In the genomic region with DNA sequence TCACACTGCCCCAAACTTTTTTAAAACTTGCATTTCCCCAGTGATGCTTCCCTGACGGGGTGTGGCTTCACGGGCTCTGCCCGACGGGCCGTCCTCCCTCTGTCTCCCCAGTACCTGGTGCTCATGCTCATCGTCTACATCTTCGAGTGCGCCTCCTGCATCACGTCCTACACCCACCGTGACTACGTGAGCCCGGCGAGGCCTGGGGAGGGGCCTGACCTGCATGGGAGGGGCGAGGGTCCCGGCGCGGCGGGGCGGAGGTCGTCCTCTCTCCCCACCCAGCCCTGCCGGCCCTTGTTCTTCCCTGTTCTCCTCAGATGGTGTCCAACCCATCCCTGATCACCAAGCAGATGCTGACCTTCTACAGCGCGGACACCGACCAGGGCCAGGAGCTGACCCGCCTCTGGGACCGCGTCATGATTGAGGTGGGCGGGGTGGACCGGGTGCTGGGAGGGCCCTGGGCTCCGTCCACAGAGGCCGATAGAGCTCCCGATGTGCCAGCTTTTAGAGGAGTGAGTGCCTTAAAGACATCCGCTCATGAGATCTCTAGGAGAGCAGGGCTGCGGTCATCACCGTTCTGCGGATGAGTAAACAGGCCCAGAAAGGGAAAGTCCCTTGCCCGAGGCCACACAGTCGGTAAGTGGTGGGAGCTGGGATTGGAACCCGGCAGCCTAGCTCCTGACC, we compare ENCODE assay signal across 8 cellular contexts. TPM values are rescaled to one million over a fixed set of nuclear protein-coding genes. Genes with fewer than 3 reads are reported as not detected.
DNase-seq lines count a peak whose midpoint lies in the region; ATAC-seq and TF ChIP-seq lines count a peak whose summit lies in the region.

No MANE protein-coding gene starts in this region.

- DNase-seq in BJ (ENCODE audit: low read depth) (no peak), myocyte (ENCODE audit: low read depth) (peak; percentile 41), transverse colon (peak; percentile 35)
- DNase-seq in activated CD4-positive, alpha-beta T cell treated with anti-CD3 and anti-CD28 coated beads, Interleukin-2, amount 50 U/mL, for 1 hour = peak; percentile 11
- peak; percentile 10 to 18 (median 16) for DNase-seq in effector memory CD8-positive, alpha-beta T cell

- H3K4me3 Mint-ChIP-seq in effector memory CD8-positive, alpha-beta T cell = peak overlapping the region; percentile 82 to 83

- intact Hi-C loops in transverse colon (cut with DNase I; ENCODE audit: low total_unique reads) = no loop called here

- peaks cover 31 to 73% of the 10 kb centered on the region in 2 donors for H3K27me3 Mint-ChIP-seq in effector memory CD8-positive, alpha-beta T cell

- ATAC-seq in effector memory CD8-positive, alpha-beta T cell (replicated peaks) = peak; percentile 90
- ATAC-seq in GM19455 (IDR thresholded peaks at IDR 0.05; ENCODE audit: unreplicated experiment) (no peak), HG03280 (IDR thresholded peaks at IDR 0.05; ENCODE audit: unreplicated experiment) (no peak)

- POLR2A ChIA-PET in BJ (lab: Charles Lee) = interaction anchor here (0.5 kb wide), 1 partner anchor 464 kb away, joined by 4 read pairs; no protein-coding TSS in a partner anchor

- H3K27ac ChIP-seq in HUES6 (ENCODE audit: low read depth, low read length) = no peak overlapping the region
- H3K27ac ChIP-seq in transverse colon = no peak overlapping the region

- H3K4me1 Mint-ChIP-seq in effector memory CD8-positive, alpha-beta T cell (ENCODE audit: low read depth in 2 of 2) = peaks cover 7 to 9% of the 10 kb centered on the region in 2 donors

- H3K36me3 ChIP-seq in BJ (ENCODE audit: control insufficient read depth, insufficient read depth, low read length) = no peaks in the 10 kb centered on the region
- no peaks in the 10 kb centered on the region for H3K36me3 ChIP-seq in HUES6 (ENCODE audit: control insufficient read depth, insufficient read depth, low read length)
- no peaks in the 10 kb centered on the region for H3K36me3 ChIP-seq in transverse colon

- peak overlapping the region; percentile 60 to 79 for H3K27ac Mint-ChIP-seq in effector memory CD8-positive, alpha-beta T cell

- H3K4me3 ChIP-seq in BJ (ENCODE audit: low read depth, low read length) = peak overlapping the region; percentile 39
- peak overlapping the region; percentile 79 for H3K4me3 ChIP-seq in HUES6 (ENCODE audit: low read depth, low read length)
- H3K4me3 ChIP-seq in transverse colon = peak overlapping the region in 1 of 4 donors; percentile 39

- H3K9me3 ChIP-seq in HUES6 (ENCODE audit: control insufficient read depth, insufficient read depth, low read depth, low read length) (no peaks in the 10 kb centered on the region), transverse colon (no peaks in the 10 kb centered on the region)

- in situ Hi-C loops in transverse colon (cut with MboI; ENCODE audit: low pct_ligation_motif_present in 1 of 4, low pct_unique_long_range_greater_than_20kb in 1 of 4, low sequenced_read_pairs in 3 of 4) = no loop called here

- TF ChIP-seq POLR2A in transverse colon (IDR thresholded peaks at IDR 0.05) = no peak

- H3K36me3 Mint-ChIP-seq in effector memory CD8-positive, alpha-beta T cell (ENCODE audit: insufficient read depth) = peaks cover 7% of the 10 kb centered on the region

- H3K4me1 ChIP-seq in HUES6 (ENCODE audit: control insufficient read depth, insufficient read depth, low read length) (no peaks in the 10 kb centered on the region; the same call in 1 of the 2 replicates), transverse colon (peaks cover 0 to 9% (median 4%) of the 10 kb centered on the region in 4 donors)

- no peaks in the 10 kb centered on the region for H3K9me3 Mint-ChIP-seq in effector memory CD8-positive, alpha-beta T cell

- CTCF ChIA-PET in BJ (lab: Yijun Ruan, JAX) = interaction anchor here (0.6 to 1.0 kb wide), 3 partner anchors 11 to 38 kb away, joined by 3 to 6 read pairs (median 3); no protein-coding TSS in a partner anchor

- TF ChIP-seq CTCF in BJ (IDR thresholded peaks at IDR 0.05; ENCODE audit: insufficient read depth, low read depth, low read length) (no peak), transverse colon (IDR thresholded peaks at IDR 0.05) (no peak)

- peak overlapping the region; percentile 3 for H3K9ac ChIP-seq in HUES6 (ENCODE audit: low read length)

- peaks cover 6% of the 10 kb centered on the region for H3K27me3 ChIP-seq in BJ (ENCODE audit: control insufficient read depth, insufficient read depth, low read length)
- H3K27me3 ChIP-seq in HUES6 (ENCODE audit: control insufficient read depth, insufficient read depth, low read length) = peaks cover 29% of the 10 kb centered on the region; the same call in 1 of the 2 replicates
- H3K27me3 ChIP-seq in transverse colon = peaks cover 39% of the 10 kb centered on the region

- WGBS in transverse colon (ENCODE audit: low coverage in 1 of 2), 2 donors = 4% methylated on average over 38 of the region's 39 CpGs; no CpG with 5 or more reads in 1 of the 2 donors

- no peak for TF ChIP-seq EP300 in transverse colon (IDR thresholded peaks at IDR 0.05; ENCODE audit: low read depth)

RNA-seq across cellular contexts. Expression of a gene that starts 6.9 kb away (rescaled TPM):
- 0.17 and 0.39 TPM in 2 replicates for polyA plus RNA-seq in BJ (2011; rRNA removed)
- polyA minus RNA-seq in BJ (2011; rRNA and poly(A)+ RNA removed) = 0.26 TPM in 1 of 2 replicates, not detected in the other
- not detected in 2 replicates for total RNA-seq in myocyte
- 0.23 TPM for polyA plus RNA-seq in myocyte (2012)
- total RNA-seq in transverse colon = not detected

RNA-seq across cellular contexts. Expression of a gene that starts 25.1 kb away (rescaled TPM):
- polyA plus RNA-seq in BJ (2011; rRNA removed) = 463 and 510 TPM in 2 replicates
- 187 and 341 TPM in 2 replicates for polyA minus RNA-seq in BJ (2011; rRNA and poly(A)+ RNA removed)
- 513 and 547 TPM in 2 replicates for total RNA-seq in myocyte
- 626 TPM for polyA plus RNA-seq in myocyte (2012)
- 1,000 to 10,000 TPM in 1 of 4 donors, 100 to 1,000 TPM in 3; 368 to 1,320 (median 628) TPM for total RNA-seq in transverse colon

RNA-seq across cellular contexts. Expression of a gene that starts 31.1 kb away (rescaled TPM):
- not detected in 2 replicates for polyA plus RNA-seq in BJ (2011; rRNA removed)
- polyA minus RNA-seq in BJ (2011; rRNA and poly(A)+ RNA removed) = not detected in 2 replicates
- total RNA-seq in myocyte (0.11 TPM in 1 of 2 replicates, not detected in the other), transverse colon (not detected)
- 0.58 TPM for polyA plus RNA-seq in myocyte (2012)

RNA-seq across cellular contexts. Expression of a gene that starts 31.7 kb away (rescaled TPM):
- polyA plus RNA-seq in BJ (2011; rRNA removed) = 0.47 and 0.54 TPM in 2 replicates
- not detected in 2 replicates for polyA minus RNA-seq in BJ (2011; rRNA and poly(A)+ RNA removed)
- not detected in 2 replicates for total RNA-seq in myocyte
- 1.4 TPM for polyA plus RNA-seq in myocyte (2012)
- total RNA-seq in transverse colon = 10 to 100 TPM in 1 of 4 donors, 1 to 10 TPM in 2, not detected in 1; 1.1 to 35.2 (median 3.5) TPM

RNA-seq across cellular contexts. Expression of a gene that starts 44.4 kb away (rescaled TPM):
- polyA plus RNA-seq in BJ (2011; rRNA removed) = 36.8 and 52.6 TPM in 2 replicates
- 18.5 and 20.4 TPM in 2 replicates for polyA minus RNA-seq in BJ (2011; rRNA and poly(A)+ RNA removed)
- total RNA-seq in myocyte (68.9 and 72.6 TPM in 2 replicates), transverse colon (100 to 1,000 TPM in 1 of 4 donors, 10 to 100 TPM in 3; 53.1 to 107 (median 62.5) TPM)
- 76.0 TPM for polyA plus RNA-seq in myocyte (2012)
